ENCODE assay signal across 1 cellular context in the genomic region with DNA sequence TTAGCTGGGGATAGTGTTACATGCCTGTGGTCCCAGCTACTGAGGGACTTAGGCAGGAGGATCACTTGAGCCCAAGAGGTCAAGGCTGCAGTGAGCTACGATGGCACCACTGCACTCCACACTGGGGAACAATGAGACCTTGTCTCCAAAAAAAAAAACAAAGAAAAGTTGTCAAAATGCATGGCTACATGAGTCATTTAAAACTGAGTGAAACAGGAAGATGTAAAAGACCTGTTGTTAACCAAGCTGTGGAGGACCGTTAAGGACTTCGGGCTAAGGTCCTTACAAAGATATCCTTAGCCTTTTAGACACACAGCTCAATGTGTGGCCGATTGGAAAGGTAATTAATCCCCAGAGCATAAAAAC.
TF ChIP-seq lines count a peak whose summit lies in the region.

No MANE protein-coding gene starts in this region.

TF ChIP-seq in HepG2, 621 proteins besides CTCF, POLR2A, EP300 and RAD21 (continued from another document and continues in another):
- TF ChIP-seq, protein P1, sequence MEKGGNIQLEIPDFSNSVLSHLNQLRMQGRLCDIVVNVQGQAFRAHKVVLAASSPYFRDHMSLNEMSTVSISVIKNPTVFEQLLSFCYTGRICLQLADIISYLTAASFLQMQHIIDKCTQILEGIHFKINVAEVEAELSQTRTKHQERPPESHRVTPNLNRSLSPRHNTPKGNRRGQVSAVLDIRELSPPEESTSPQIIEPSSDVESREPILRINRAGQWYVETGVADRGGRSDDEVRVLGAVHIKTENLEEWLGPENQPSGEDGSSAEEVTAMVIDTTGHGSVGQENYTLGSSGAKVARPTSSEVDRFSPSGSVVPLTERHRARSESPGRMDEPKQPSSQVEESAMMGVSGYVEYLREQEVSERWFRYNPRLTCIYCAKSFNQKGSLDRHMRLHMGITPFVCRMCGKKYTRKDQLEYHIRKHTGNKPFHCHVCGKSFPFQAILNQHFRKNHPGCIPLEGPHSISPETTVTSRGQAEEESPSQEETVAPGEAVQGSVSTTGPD (CRISPR knock-in tag; IDR thresholded peaks at IDR 0.05) = no peak
- no peak for TF ChIP-seq ZNF333 (CRISPR knock-in tag; IDR thresholded peaks at IDR 0.05; ENCODE audit: borderline replicate concordance)
- no peak for TF ChIP-seq MAF1 (CRISPR knock-in tag; IDR thresholded peaks at IDR 0.05; ENCODE audit: borderline replicate concordance)
- no peak for TF ChIP-seq ZSCAN12 (CRISPR knock-in tag; IDR thresholded peaks at IDR 0.05)
- TF ChIP-seq ZNF234 (CRISPR knock-in tag; conservative IDR thresholded peaks at IDR 0.05) = no peak
- TF ChIP-seq, protein P2, sequence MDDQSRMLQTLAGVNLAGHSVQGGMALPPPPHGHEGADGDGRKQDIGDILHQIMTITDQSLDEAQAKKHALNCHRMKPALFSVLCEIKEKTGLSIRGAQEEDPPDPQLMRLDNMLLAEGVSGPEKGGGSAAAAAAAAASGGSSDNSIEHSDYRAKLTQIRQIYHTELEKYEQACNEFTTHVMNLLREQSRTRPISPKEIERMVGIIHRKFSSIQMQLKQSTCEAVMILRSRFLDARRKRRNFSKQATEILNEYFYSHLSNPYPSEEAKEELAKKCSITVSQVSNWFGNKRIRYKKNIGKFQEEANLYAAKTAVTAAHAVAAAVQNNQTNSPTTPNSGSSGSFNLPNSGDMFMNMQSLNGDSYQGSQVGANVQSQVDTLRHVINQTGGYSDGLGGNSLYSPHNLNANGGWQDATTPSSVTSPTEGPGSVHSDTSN (CRISPR knock-in tag; IDR thresholded peaks at IDR 0.05; ENCODE audit: borderline replicate concordance) = no peak
- TF ChIP-seq ZNF510 (CRISPR knock-in tag; IDR thresholded peaks at IDR 0.05; ENCODE audit: low read depth) = no peak
- TF ChIP-seq, protein P3, sequence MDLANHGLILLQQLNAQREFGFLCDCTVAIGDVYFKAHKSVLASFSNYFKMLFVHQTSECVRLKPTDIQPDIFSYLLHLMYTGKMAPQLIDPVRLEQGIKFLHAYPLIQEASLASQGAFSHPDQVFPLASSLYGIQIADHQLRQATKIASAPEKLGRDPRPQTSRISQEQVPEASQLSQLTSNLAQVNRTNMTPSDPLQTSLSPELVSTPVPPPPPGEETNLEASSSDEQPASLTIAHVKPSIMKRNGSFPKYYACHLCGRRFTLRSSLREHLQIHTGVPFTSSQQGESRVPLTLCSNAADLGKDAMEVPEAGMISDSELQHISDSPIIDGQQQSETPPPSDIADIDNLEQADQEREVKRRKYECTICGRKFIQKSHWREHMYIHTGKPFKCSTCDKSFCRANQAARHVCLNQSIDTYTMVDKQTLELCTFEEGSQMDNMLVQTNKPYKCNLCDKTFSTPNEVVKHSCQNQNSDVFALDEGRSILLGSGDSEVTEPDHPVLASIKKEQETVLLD (CRISPR knock-in tag; IDR thresholded peaks at IDR 0.05; ENCODE audit: low read depth) = no peak
- no peak for TF ChIP-seq ZNF33B (CRISPR knock-in tag; IDR thresholded peaks at IDR 0.05)
- TF ChIP-seq ZNF251 (CRISPR knock-in tag; IDR thresholded peaks at IDR 0.05) = no peak
- no peak for TF ChIP-seq MEIS1 (CRISPR knock-in tag; IDR thresholded peaks at IDR 0.05; ENCODE audit: borderline replicate concordance)
- TF ChIP-seq MEF2D (CRISPR knock-in tag; IDR thresholded peaks at IDR 0.05) = no peak
- TF ChIP-seq SYNCRIP (IDR thresholded peaks at IDR 0.05; ENCODE audit: insufficient read depth, low read depth, low read length) = no peak
- TF ChIP-seq ZNF225 (CRISPR knock-in tag; IDR thresholded peaks at IDR 0.05) = no peak
- no peak for TF ChIP-seq RBM22 (optimal IDR thresholded peaks at IDR 0.05; ENCODE audit: low read length)
- TF ChIP-seq, protein P4, sequence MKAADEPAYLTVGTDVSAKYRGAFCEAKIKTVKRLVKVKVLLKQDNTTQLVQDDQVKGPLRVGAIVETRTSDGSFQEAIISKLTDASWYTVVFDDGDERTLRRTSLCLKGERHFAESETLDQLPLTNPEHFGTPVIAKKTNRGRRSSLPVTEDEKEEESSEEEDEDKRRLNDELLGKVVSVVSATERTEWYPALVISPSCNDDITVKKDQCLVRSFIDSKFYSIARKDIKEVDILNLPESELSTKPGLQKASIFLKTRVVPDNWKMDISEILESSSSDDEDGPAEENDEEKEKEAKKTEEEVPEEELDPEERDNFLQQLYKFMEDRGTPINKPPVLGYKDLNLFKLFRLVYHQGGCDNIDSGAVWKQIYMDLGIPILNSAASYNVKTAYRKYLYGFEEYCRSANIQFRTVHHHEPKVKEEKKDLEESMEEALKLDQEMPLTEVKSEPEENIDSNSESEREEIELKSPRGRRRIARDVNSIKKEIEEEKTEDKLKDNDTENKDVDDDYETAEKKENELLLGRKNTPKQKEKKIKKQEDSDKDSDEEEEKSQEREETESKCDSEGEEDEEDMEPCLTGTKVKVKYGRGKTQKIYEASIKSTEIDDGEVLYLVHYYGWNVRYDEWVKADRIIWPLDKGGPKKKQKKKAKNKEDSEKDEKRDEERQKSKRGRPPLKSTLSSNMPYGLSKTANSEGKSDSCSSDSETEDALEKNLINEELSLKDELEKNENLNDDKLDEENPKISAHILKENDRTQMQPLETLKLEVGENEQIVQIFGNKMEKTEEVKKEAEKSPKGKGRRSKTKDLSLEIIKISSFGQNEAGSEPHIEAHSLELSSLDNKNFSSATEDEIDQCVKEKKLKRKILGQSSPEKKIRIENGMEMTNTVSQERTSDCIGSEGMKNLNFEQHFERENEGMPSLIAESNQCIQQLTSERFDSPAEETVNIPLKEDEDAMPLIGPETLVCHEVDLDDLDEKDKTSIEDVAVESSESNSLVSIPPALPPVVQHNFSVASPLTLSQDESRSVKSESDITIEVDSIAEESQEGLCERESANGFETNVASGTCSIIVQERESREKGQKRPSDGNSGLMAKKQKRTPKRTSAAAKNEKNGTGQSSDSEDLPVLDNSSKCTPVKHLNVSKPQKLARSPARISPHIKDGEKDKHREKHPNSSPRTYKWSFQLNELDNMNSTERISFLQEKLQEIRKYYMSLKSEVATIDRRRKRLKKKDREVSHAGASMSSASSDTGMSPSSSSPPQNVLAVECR (CRISPR knock-in tag; IDR thresholded peaks at IDR 0.05; ENCODE audit: borderline replicate concordance) = peak; percentile 44; the same call in 1 of the 2 replicates
- no peak for TF ChIP-seq ZBTB38 (CRISPR knock-in tag; IDR thresholded peaks at IDR 0.05)
- no peak; the same call in 1 of the 2 replicates for TF ChIP-seq AHR (CRISPR knock-in tag; IDR thresholded peaks at IDR 0.05)
- TF ChIP-seq, protein P5, sequence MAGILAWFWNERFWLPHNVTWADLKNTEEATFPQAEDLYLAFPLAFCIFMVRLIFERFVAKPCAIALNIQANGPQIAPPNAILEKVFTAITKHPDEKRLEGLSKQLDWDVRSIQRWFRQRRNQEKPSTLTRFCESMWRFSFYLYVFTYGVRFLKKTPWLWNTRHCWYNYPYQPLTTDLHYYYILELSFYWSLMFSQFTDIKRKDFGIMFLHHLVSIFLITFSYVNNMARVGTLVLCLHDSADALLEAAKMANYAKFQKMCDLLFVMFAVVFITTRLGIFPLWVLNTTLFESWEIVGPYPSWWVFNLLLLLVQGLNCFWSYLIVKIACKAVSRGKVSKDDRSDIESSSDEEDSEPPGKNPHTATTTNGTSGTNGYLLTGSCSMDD (CRISPR knock-in tag; IDR thresholded peaks at IDR 0.05) = no peak
- TF ChIP-seq, protein P6, sequence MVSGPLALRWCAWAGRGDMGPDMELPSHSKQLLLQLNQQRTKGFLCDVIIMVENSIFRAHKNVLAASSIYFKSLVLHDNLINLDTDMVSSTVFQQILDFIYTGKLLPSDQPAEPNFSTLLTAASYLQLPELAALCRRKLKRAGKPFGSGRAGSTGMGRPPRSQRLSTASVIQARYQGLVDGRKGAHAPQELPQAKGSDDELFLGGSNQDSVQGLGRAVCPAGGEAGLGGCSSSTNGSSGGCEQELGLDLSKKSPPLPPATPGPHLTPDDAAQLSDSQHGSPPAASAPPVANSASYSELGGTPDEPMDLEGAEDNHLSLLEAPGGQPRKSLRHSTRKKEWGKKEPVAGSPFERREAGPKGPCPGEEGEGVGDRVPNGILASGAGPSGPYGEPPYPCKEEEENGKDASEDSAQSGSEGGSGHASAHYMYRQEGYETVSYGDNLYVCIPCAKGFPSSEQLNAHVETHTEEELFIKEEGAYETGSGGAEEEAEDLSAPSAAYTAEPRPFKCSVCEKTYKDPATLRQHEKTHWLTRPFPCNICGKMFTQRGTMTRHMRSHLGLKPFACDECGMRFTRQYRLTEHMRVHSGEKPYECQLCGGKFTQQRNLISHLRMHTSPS (CRISPR knock-in tag; IDR thresholded peaks at IDR 0.05; ENCODE audit: low read depth) = no peak
- no peak for TF ChIP-seq ZNF207 (IDR thresholded peaks at IDR 0.05; ENCODE audit: borderline replicate concordance)
- TF ChIP-seq ZNF292 (CRISPR knock-in tag; IDR thresholded peaks at IDR 0.05; ENCODE audit: borderline replicate concordance, low read depth) = peak; percentile 15; the same call in 1 of the 2 replicates
- TF ChIP-seq ETV5 (CRISPR knock-in tag; IDR thresholded peaks at IDR 0.05; ENCODE audit: borderline replicate concordance) = peak; percentile 72; the same call in 1 of the 2 replicates
- TF ChIP-seq, protein P7, sequence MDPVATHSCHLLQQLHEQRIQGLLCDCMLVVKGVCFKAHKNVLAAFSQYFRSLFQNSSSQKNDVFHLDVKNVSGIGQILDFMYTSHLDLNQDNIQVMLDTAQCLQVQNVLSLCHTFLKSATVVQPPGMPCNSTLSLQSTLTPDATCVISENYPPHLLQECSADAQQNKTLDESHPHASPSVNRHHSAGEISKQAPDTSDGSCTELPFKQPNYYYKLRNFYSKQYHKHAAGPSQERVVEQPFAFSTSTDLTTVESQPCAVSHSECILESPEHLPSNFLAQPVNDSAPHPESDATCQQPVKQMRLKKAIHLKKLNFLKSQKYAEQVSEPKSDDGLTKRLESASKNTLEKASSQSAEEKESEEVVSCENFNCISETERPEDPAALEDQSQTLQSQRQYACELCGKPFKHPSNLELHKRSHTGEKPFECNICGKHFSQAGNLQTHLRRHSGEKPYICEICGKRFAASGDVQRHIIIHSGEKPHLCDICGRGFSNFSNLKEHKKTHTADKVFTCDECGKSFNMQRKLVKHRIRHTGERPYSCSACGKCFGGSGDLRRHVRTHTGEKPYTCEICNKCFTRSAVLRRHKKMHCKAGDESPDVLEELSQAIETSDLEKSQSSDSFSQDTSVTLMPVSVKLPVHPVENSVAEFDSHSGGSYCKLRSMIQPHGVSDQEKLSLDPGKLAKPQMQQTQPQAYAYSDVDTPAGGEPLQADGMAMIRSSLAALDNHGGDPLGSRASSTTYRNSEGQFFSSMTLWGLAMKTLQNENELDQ (CRISPR knock-in tag; IDR thresholded peaks at IDR 0.05; ENCODE audit: borderline replicate concordance) = no peak
- peak in 1 of 2 experiments; percentile 46; a peak in 1 of 4 replicates for TF ChIP-seq KLF16 (CRISPR knock-in tag; IDR thresholded peaks at IDR 0.05)
- no peak for TF ChIP-seq SMAD1 (CRISPR knock-in tag; IDR thresholded peaks at IDR 0.05; ENCODE audit: borderline replicate concordance, low read depth)
- TF ChIP-seq CREB1 (IDR thresholded peaks at IDR 0.05) = no peak
- TF ChIP-seq CREB1 (CRISPR knock-in tag; IDR thresholded peaks at IDR 0.05) = peak; percentile 71; the same call in 1 of the 2 replicates
- TF ChIP-seq, protein P8, sequence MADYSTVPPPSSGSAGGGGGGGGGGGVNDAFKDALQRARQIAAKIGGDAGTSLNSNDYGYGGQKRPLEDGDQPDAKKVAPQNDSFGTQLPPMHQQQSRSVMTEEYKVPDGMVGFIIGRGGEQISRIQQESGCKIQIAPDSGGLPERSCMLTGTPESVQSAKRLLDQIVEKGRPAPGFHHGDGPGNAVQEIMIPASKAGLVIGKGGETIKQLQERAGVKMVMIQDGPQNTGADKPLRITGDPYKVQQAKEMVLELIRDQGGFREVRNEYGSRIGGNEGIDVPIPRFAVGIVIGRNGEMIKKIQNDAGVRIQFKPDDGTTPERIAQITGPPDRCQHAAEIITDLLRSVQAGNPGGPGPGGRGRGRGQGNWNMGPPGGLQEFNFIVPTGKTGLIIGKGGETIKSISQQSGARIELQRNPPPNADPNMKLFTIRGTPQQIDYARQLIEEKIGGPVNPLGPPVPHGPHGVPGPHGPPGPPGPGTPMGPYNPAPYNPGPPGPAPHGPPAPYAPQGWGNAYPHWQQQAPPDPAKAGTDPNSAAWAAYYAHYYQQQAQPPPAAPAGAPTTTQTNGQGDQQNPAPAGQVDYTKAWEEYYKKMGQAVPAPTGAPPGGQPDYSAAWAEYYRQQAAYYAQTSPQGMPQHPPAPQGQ (CRISPR knock-in tag; IDR thresholded peaks at IDR 0.05; ENCODE audit: borderline replicate concordance) = no peak
- TF ChIP-seq, protein P9, sequence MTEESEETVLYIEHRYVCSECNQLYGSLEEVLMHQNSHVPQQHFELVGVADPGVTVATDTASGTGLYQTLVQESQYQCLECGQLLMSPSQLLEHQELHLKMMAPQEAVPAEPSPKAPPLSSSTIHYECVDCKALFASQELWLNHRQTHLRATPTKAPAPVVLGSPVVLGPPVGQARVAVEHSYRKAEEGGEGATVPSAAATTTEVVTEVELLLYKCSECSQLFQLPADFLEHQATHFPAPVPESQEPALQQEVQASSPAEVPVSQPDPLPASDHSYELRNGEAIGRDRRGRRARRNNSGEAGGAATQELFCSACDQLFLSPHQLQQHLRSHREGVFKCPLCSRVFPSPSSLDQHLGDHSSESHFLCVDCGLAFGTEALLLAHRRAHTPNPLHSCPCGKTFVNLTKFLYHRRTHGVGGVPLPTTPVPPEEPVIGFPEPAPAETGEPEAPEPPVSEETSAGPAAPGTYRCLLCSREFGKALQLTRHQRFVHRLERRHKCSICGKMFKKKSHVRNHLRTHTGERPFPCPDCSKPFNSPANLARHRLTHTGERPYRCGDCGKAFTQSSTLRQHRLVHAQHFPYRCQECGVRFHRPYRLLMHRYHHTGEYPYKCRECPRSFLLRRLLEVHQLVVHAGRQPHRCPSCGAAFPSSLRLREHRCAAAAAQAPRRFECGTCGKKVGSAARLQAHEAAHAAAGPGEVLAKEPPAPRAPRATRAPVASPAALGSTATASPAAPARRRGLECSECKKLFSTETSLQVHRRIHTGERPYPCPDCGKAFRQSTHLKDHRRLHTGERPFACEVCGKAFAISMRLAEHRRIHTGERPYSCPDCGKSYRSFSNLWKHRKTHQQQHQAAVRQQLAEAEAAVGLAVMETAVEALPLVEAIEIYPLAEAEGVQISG (CRISPR knock-in tag; IDR thresholded peaks at IDR 0.05) = no peak
- TF ChIP-seq XRCC5 (optimal IDR thresholded peaks at IDR 0.05; ENCODE audit: low read length) = peak; percentile 62
- TF ChIP-seq CC2D1A (CRISPR knock-in tag; IDR thresholded peaks at IDR 0.05) = no peak
- TF ChIP-seq HMG20B (CRISPR knock-in tag; conservative IDR thresholded peaks at IDR 0.05) = no peak; the same call in 1 of the 2 replicates
- TF ChIP-seq ETV6 (CRISPR knock-in tag; conservative IDR thresholded peaks at IDR 0.05) = no peak
- TF ChIP-seq GTF3A (CRISPR knock-in tag; conservative IDR thresholded peaks at IDR 0.05) = no peak
- no peak for TF ChIP-seq NFYC (CRISPR knock-in tag; IDR thresholded peaks at IDR 0.05)
- TF ChIP-seq RNF2 (conservative IDR thresholded peaks at IDR 0.05; ENCODE audit: low read depth) = no peak
- TF ChIP-seq, protein P10, sequence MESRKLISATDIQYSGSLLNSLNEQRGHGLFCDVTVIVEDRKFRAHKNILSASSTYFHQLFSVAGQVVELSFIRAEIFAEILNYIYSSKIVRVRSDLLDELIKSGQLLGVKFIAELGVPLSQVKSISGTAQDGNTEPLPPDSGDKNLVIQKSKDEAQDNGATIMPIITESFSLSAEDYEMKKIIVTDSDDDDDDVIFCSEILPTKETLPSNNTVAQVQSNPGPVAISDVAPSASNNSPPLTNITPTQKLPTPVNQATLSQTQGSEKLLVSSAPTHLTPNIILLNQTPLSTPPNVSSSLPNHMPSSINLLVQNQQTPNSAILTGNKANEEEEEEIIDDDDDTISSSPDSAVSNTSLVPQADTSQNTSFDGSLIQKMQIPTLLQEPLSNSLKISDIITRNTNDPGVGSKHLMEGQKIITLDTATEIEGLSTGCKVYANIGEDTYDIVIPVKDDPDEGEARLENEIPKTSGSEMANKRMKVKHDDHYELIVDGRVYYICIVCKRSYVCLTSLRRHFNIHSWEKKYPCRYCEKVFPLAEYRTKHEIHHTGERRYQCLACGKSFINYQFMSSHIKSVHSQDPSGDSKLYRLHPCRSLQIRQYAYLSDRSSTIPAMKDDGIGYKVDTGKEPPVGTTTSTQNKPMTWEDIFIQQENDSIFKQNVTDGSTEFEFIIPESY (CRISPR knock-in tag; IDR thresholded peaks at IDR 0.05) = no peak
